1 cellular context compared by ENCODE assay signal in the genomic region with DNA sequence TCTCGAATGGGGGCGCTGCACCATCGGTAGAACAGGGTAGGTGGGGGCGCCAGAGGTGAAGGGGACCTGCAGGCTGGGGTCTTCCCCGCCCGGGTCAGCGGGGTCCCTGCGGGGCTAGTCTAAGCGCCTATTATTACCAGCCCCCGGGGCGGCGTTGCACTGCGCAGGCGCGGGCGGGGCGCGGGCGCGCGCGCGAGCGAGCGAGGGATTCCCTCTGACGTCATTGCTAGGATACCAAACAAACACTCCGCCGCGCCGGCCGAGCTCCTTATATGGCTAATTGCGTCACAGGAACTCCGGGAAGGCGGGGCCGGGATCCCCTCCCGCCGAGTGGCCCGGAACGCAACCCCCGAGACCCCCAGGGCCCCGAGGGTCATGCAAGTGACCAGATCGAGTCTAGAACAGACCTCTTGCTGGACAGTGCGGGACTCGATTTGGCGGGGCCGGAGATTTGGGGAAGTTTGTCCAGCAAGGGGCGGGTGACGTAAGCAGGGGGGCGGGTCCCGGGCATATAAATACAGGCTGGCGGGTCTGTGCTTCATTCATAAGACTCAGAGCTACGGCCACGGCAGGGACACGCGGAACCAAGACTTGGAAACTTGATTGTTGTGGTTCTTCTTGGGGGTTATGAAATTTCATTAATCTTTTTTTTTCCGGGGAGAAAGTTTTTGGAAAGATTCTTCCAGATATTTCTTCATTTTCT.
TF ChIP-seq lines count a peak whose summit lies in the region.

Gene FOSB, plus strand, starts transcription at position 541 of the 703 bp plus-strand sequence. CDS start 591 bp downstream, outside the sequence.

TF ChIP-seq in HEK293, 187 proteins besides CTCF, POLR2A, EP300 and RAD21 (continued from another document):
- TF ChIP-seq, protein P1, sequence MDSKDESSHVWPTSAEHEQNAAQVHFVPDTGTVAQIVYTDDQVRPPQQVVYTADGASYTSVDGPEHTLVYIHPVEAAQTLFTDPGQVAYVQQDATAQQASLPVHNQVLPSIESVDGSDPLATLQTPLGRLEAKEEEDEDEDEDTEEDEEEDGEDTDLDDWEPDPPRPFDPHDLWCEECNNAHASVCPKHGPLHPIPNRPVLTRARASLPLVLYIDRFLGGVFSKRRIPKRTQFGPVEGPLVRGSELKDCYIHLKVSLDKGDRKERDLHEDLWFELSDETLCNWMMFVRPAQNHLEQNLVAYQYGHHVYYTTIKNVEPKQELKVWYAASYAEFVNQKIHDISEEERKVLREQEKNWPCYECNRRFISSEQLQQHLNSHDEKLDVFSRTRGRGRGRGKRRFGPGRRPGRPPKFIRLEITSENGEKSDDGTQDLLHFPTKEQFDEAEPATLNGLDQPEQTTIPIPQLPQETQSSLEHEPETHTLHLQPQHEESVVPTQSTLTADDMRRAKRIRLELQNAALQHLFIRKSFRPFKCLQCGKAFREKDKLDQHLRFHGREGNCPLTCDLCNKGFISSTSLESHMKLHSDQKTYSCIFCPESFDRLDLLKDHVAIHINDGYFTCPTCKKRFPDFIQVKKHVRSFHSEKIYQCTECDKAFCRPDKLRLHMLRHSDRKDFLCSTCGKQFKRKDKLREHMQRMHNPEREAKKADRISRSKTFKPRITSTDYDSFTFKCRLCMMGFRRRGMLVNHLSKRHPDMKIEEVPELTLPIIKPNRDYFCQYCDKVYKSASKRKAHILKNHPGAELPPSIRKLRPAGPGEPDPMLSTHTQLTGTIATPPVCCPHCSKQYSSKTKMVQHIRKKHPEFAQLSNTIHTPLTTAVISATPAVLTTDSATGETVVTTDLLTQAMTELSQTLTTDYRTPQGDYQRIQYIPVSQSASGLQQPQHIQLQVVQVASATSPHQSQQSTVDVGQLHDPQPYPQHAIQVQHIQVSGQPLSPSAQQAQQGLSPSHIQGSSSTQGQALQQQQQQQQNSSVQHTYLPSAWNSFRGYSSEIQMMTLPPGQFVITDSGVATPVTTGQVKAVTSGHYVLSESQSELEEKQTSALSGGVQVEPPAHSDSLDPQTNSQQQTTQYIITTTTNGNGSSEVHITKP (tag by site-specific recombination; IDR thresholded peaks at IDR 0.05): 0 out of 2 replicates have a peak, but pooled peaks have one; percentile 19
- TF ChIP-seq ZNF747 (tag by site-specific recombination; IDR thresholded peaks at IDR 0.05): no peak
- TF ChIP-seq ZNF335 (tag by site-specific recombination; conservative IDR thresholded peaks at IDR 0.05): no peak
- TF ChIP-seq ZNF449 (tag by site-specific recombination; IDR thresholded peaks at IDR 0.05): no peak
- no peak; the same call in 1 of the 2 replicates for TF ChIP-seq ZNF341 (tag by site-specific recombination; IDR thresholded peaks at IDR 0.05; ENCODE audit: low read depth)
- TF ChIP-seq IKZF3 (tag by site-specific recombination; IDR thresholded peaks at IDR 0.05): no peak
- TF ChIP-seq ZNF777 (tag by site-specific recombination; IDR thresholded peaks at IDR 0.05; ENCODE audit: borderline replicate concordance): no peak
- TF ChIP-seq ZNF837 (tag by site-specific recombination; IDR thresholded peaks at IDR 0.05): no peak
- TF ChIP-seq, protein P2, sequence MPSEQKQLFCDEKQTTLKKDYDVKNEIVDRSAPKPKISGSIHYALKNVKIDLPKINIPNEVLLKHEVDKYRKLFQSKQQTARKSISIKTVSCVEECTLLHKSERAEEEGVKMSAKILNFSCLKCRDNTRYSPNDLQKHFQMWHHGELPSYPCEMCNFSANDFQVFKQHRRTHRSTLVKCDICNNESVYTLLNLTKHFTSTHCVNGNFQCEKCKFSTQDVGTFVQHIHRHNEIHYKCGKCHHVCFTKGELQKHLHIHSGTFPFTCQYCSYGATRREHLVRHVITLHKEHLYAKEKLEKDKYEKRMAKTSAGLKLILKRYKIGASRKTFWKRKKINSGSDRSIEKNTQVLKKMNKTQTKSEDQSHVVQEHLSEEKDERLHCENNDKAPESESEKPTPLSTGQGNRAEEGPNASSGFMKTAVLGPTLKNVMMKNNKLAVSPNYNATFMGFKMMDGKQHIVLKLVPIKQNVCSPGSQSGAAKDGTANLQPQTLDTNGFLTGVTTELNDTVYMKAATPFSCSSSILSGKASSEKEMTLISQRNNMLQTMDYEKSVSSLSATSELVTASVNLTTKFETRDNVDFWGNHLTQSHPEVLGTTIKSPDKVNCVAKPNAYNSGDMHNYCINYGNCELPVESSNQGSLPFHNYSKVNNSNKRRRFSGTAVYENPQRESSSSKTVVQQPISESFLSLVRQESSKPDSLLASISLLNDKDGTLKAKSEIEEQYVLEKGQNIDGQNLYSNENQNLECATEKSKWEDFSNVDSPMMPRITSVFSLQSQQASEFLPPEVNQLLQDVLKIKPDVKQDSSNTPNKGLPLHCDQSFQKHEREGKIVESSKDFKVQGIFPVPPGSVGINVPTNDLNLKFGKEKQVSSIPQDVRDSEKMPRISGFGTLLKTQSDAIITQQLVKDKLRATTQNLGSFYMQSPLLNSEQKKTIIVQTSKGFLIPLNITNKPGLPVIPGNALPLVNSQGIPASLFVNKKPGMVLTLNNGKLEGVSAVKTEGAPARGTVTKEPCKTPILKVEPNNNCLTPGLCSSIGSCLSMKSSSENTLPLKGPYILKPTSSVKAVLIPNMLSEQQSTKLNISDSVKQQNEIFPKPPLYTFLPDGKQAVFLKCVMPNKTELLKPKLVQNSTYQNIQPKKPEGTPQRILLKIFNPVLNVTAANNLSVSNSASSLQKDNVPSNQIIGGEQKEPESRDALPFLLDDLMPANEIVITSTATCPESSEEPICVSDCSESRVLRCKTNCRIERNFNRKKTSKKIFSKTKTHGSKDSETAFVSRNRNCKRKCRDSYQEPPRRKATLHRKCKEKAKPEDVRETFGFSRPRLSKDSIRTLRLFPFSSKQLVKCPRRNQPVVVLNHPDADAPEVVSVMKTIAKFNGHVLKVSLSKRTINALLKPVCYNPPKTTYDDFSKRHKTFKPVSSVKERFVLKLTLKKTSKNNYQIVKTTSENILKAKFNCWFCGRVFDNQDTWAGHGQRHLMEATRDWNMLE (tag by site-specific recombination; conservative IDR thresholded peaks at IDR 0.05; ENCODE audit: low read depth): no peak
- TF ChIP-seq GLIS2 (tag by site-specific recombination; IDR thresholded peaks at IDR 0.05): peak; percentile 12; the same call in 1 of the 2 replicates
- no peak for TF ChIP-seq SCRT2 (tag by site-specific recombination; IDR thresholded peaks at IDR 0.05)
- no peak for TF ChIP-seq ZNF157 (tag by site-specific recombination; IDR thresholded peaks at IDR 0.05)
- TF ChIP-seq, protein P3, sequence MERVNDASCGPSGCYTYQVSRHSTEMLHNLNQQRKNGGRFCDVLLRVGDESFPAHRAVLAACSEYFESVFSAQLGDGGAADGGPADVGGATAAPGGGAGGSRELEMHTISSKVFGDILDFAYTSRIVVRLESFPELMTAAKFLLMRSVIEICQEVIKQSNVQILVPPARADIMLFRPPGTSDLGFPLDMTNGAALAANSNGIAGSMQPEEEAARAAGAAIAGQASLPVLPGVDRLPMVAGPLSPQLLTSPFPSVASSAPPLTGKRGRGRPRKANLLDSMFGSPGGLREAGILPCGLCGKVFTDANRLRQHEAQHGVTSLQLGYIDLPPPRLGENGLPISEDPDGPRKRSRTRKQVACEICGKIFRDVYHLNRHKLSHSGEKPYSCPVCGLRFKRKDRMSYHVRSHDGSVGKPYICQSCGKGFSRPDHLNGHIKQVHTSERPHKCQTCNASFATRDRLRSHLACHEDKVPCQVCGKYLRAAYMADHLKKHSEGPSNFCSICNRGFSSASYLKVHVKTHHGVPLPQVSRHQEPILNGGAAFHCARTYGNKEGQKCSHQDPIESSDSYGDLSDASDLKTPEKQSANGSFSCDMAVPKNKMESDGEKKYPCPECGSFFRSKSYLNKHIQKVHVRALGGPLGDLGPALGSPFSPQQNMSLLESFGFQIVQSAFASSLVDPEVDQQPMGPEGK (tag by site-specific recombination; IDR thresholded peaks at IDR 0.05): peak; percentile 61
- no peak; the same call in 1 of the 2 replicates for TF ChIP-seq ZNF10 (tag by site-specific recombination; IDR thresholded peaks at IDR 0.05)
- peak; percentile 38; the same call in 1 of the 2 replicates for TF ChIP-seq KLF1 (tag by site-specific recombination; IDR thresholded peaks at IDR 0.05)
- 0 out of 2 replicates have a peak, but pooled peaks have one; percentile 11 for TF ChIP-seq ZNF692 (tag by site-specific recombination; IDR thresholded peaks at IDR 0.05)
- no peak for TF ChIP-seq ZNF585B (tag by site-specific recombination; IDR thresholded peaks at IDR 0.05)
- peak; percentile 18 for TF ChIP-seq ZFHX2 (tag by site-specific recombination; conservative IDR thresholded peaks at IDR 0.05)
- TF ChIP-seq ZBTB48 (tag by site-specific recombination; IDR thresholded peaks at IDR 0.05): peak; percentile 76; the same call in 1 of the 2 replicates
- no peak for TF ChIP-seq ZNF311 (tag by site-specific recombination; IDR thresholded peaks at IDR 0.05; ENCODE audit: borderline replicate concordance)
- no peak for TF ChIP-seq WT1 (tag by site-specific recombination; IDR thresholded peaks at IDR 0.05)
- TF ChIP-seq ZBTB26 (tag by site-specific recombination; optimal IDR thresholded peaks at IDR 0.05): peak; percentile 75
- TF ChIP-seq KLF16 (tag by site-specific recombination; IDR thresholded peaks at IDR 0.05): peak; percentile 95
- TF ChIP-seq PRDM1 (tag by site-specific recombination; IDR thresholded peaks at IDR 0.05): no peak
- peak; percentile 94 for TF ChIP-seq ZBTB21 (tag by site-specific recombination; IDR thresholded peaks at IDR 0.05)
- no peak for TF ChIP-seq ZNF623 (tag by site-specific recombination; IDR thresholded peaks at IDR 0.05)
- no peak for TF ChIP-seq ZNF140 (tag by site-specific recombination; IDR thresholded peaks at IDR 0.05)
- TF ChIP-seq ZNF433 (tag by site-specific recombination; IDR thresholded peaks at IDR 0.05; ENCODE audit: low read depth): no peak
- TF ChIP-seq ZSCAN30 (tag by site-specific recombination; IDR thresholded peaks at IDR 0.05): 0 out of 2 replicates have a peak, but pooled peaks have one; percentile 7
- no peak for TF ChIP-seq KLF7 (tag by site-specific recombination; IDR thresholded peaks at IDR 0.05; ENCODE audit: borderline replicate concordance)
- TF ChIP-seq ZNF561 (tag by site-specific recombination; IDR thresholded peaks at IDR 0.05; ENCODE audit: borderline replicate concordance): peak; percentile 25; the same call in 1 of the 2 replicates
- TF ChIP-seq ZNF701 (tag by site-specific recombination; IDR thresholded peaks at IDR 0.05): no peak
- TF ChIP-seq BCL11A (tag by site-specific recombination; IDR thresholded peaks at IDR 0.05; ENCODE audit: low read depth): peak; percentile 56; the same call in 1 of the 2 replicates
- TF ChIP-seq ZNF785 (tag by site-specific recombination; IDR thresholded peaks at IDR 0.05): no peak
- peak; percentile 5; the same call in 1 of the 2 replicates for TF ChIP-seq ZNF596 (tag by site-specific recombination; IDR thresholded peaks at IDR 0.05)
- peak; percentile 98 for TF ChIP-seq ZNF629 (tag by site-specific recombination; IDR thresholded peaks at IDR 0.05)
TF ChIP-seq in HEK293: peak in this region for 22.
